ENCODE assay signal across 10 cellular contexts in genomic region chr20:31662372-31662854, GRCh38. TPM values are rescaled to one million over a fixed set of nuclear protein-coding genes. Genes with fewer than 3 reads are reported as not detected.
DNase-seq lines count a peak whose midpoint lies in the region; TF ChIP-seq lines count a peak whose summit lies in the region.
"Had no signal": no experiment of that assay in that cellular context is flagged by ENCODE, and none has a peak within 500 bp of the region (broad histone marks: within the 10 kb centered on the region; RNA-seq: fewer than 3 reads in every experiment).

No MANE protein-coding gene starts in this region.

- H3K79me1 ChIP-seq in mesenchymal stem cell (replicated peaks; ENCODE audit: low read length, poor library complexity, severe bottlenecking), result peaks cover 15% of the 10 kb centered on the region

- DNase-seq in activated naive CD4-positive, alpha-beta T cell treated with anti-CD3 and anti-CD28 coated beads, Interleukin-2, amount 10 ng/mL, durations not matched to agents 7 days and 5 days, result no peak
- DNase-seq in activated naive CD4-positive, alpha-beta T cell treated with Interleukin-2 at 50 U/mL for 16 hours, result no peak
- DNase-seq in adipocyte (ENCODE audit: low read depth) (no peak), mesenchymal stem cell (no peak), type B pancreatic cell (ENCODE audit: extremely low spot score, unreplicated experiment) (no peak), COR-L47 (lab: John Stamatoyannopoulos, UW) (no peak), AG08395 (ENCODE audit: low spot score) (no peak), lower leg skin (ENCODE audit: low spot score in 2 of 2) (no peak)
- DNase-seq: foreskin melanocyte had no signal

- H3K27me3 ChIP-seq in adipocyte (replicated peaks; ENCODE audit: control insufficient read depth, insufficient read depth, low read length), result no peaks in the 10 kb centered on the region
- H3K27me3 ChIP-seq in mesenchymal stem cell (ENCODE audit: control insufficient read depth in 1 of 2, insufficient read depth in 1 of 2, low read length in 2 of 2), result no peaks in the 10 kb centered on the region

- peak overlapping the region; percentile 1 to 82 for H3K18ac ChIP-seq in mesenchymal stem cell (ENCODE audit: low read depth in 1 of 2, low read length in 2 of 2)

- H3K27ac ChIP-seq in mesenchymal stem cell (ENCODE audit: low read length, poor library complexity, severe bottlenecking), result peak overlapping the region; percentile 19

- H2BK120ac ChIP-seq in mesenchymal stem cell (ENCODE audit: low read depth, low read length), result peak overlapping the region; percentile 52

- H3K4ac ChIP-seq in mesenchymal stem cell (ENCODE audit: low read depth in 1 of 2, low read length in 2 of 2), result peak overlapping the region; percentile 77 to 80

- no peaks in the 10 kb centered on the region for H3K27me3 Mint-ChIP-seq in activated naive CD4-positive, alpha-beta T cell treated with anti-CD3 and anti-CD28 coated beads, Interleukin-2, amount 10 ng/mL, durations not matched to agents 7 days and 5 days
- no peaks in the 10 kb centered on the region for H3K27me3 Mint-ChIP-seq in type B pancreatic cell

- no peak for TF ChIP-seq CTCF in type B pancreatic cell (conservative IDR thresholded peaks at IDR 0.05)
- no peak for TF ChIP-seq CTCF in lower leg skin (IDR thresholded peaks at IDR 0.05)

- H3K4me1 ChIP-seq in adipocyte (ENCODE audit: control insufficient read depth, insufficient read depth, low read length) (peaks cover 49% of the 10 kb centered on the region), mesenchymal stem cell (ENCODE audit: control insufficient read depth, insufficient read depth, low read depth, low read length) (peaks cover 43% of the 10 kb centered on the region)

- H3K14ac ChIP-seq in mesenchymal stem cell (ENCODE audit: low read length in 2 of 2), result peak overlapping the region in 1 of 2 experiments; percentile 41

- H3K4me3 ChIP-seq in adipocyte (ENCODE audit: low read length) (peak overlapping the region; percentile 61), mesenchymal stem cell (ENCODE audit: insufficient read depth in 1 of 2, low read depth in 1 of 2, low read length in 2 of 2) (peak overlapping the region in 1 of 2 experiments; percentile 72), lower leg skin (ENCODE audit: low read depth, poor library complexity, severe bottlenecking) (no peak overlapping the region)

- no peak overlapping the region for H3K4me2 ChIP-seq in mesenchymal stem cell (ENCODE audit: low read length, poor library complexity, severe bottlenecking)

- peak overlapping the region; percentile 70 for H4K91ac ChIP-seq in mesenchymal stem cell (ENCODE audit: low read length)

- 67% methylated on average over 6 of the region's 6 CpGs for WGBS in mesenchymal stem cell
- 61% methylated on average over 6 of the region's 6 CpGs for WGBS in lower leg skin, 2 donors

- H3K23ac ChIP-seq in mesenchymal stem cell (ENCODE audit: low read length in 2 of 2), result no peak overlapping the region

- H3K36me3 ChIP-seq in adipocyte (ENCODE audit: control insufficient read depth, insufficient read depth, low read length, severe bottlenecking) (peaks cover 31% of the 10 kb centered on the region), mesenchymal stem cell (ENCODE audit: control insufficient read depth in 1 of 2, insufficient read depth in 2 of 2, low read depth in 1 of 2, low read length in 2 of 2) (peaks cover 37 to 49% of the 10 kb centered on the region in 2 experiments)

- CTCF ChIA-PET in activated naive CD4-positive, alpha-beta T cell treated with anti-CD3 and anti-CD28 coated beads, Interleukin-2, amount 10 ng/mL, durations not matched to agents 7 days and 5 days (lab: Charles Lee), result interaction anchor here (0.6 to 7.5 kb wide), 16 partner anchors 8 to 100 kb away, joined by 3 to 348 read pairs (median 12); partner anchors contain the start of genes BCL2L1 and TPX2

- no peak overlapping the region for H2BK5ac ChIP-seq in mesenchymal stem cell (ENCODE audit: low read depth, low read length, poor library complexity, severe bottlenecking)

- peak overlapping the region; percentile 91 for H2BK15ac ChIP-seq in mesenchymal stem cell (ENCODE audit: low read depth, poor library complexity, severe bottlenecking)

- H4K8ac ChIP-seq in mesenchymal stem cell (ENCODE audit: low read length), result peak overlapping the region; percentile 25

- H3K9ac ChIP-seq in adipocyte (ENCODE audit: low read length), result peak overlapping the region; percentile 80
- H3K9ac ChIP-seq in mesenchymal stem cell (ENCODE audit: low read length), result peak overlapping the region; percentile 84

- no peaks in the 10 kb centered on the region for H3K9me3 Mint-ChIP-seq in activated naive CD4-positive, alpha-beta T cell treated with anti-CD3 and anti-CD28 coated beads, Interleukin-2, amount 10 ng/mL, durations not matched to agents 7 days and 5 days
- H3K9me3 Mint-ChIP-seq in type B pancreatic cell, result no peaks in the 10 kb centered on the region

- no peak for TF ChIP-seq POLR2A in lower leg skin (IDR thresholded peaks at IDR 0.05)

- H3K36me3 Mint-ChIP-seq in activated naive CD4-positive, alpha-beta T cell treated with anti-CD3 and anti-CD28 coated beads, Interleukin-2, amount 10 ng/mL, durations not matched to agents 7 days and 5 days, result peaks cover 27% of the 10 kb centered on the region
- peaks cover 8% of the 10 kb centered on the region for H3K36me3 Mint-ChIP-seq in type B pancreatic cell

- H3K4me3 Mint-ChIP-seq in activated naive CD4-positive, alpha-beta T cell treated with anti-CD3 and anti-CD28 coated beads, Interleukin-2, amount 10 ng/mL, durations not matched to agents 7 days and 5 days, result peak overlapping the region; percentile 73
- peak overlapping the region; percentile 82 for H3K4me3 Mint-ChIP-seq in type B pancreatic cell

- H3K9me3 ChIP-seq in adipocyte (ENCODE audit: control insufficient read depth, low read length), result no peaks in the 10 kb centered on the region
- H3K9me3 ChIP-seq in mesenchymal stem cell (ENCODE audit: control insufficient read depth, low read length), result no peaks in the 10 kb centered on the region

- H3K4me1 Mint-ChIP-seq in activated naive CD4-positive, alpha-beta T cell treated with anti-CD3 and anti-CD28 coated beads, Interleukin-2, amount 10 ng/mL, durations not matched to agents 7 days and 5 days, result peaks cover 63% of the 10 kb centered on the region
- H3K4me1 Mint-ChIP-seq in type B pancreatic cell (ENCODE audit: unreplicated experiment), result peaks cover 50% of the 10 kb centered on the region

- peak overlapping the region; percentile 62 to 75 for H2BK12ac ChIP-seq in mesenchymal stem cell (ENCODE audit: low read length in 2 of 2)

- H2AK5ac ChIP-seq in mesenchymal stem cell (ENCODE audit: low read length, severe bottlenecking), result peak overlapping the region; percentile 32

- no peak overlapping the region for H2AFZ ChIP-seq in mesenchymal stem cell (ENCODE audit: low read depth, low read length)

- peak overlapping the region; percentile 89 for H3K27ac Mint-ChIP-seq in activated naive CD4-positive, alpha-beta T cell treated with anti-CD3 and anti-CD28 coated beads, Interleukin-2, amount 10 ng/mL, durations not matched to agents 7 days and 5 days
- peak overlapping the region; percentile 83 for H3K27ac Mint-ChIP-seq in type B pancreatic cell

- intact Hi-C loops in lower leg skin (cut with DNase I; ENCODE audit: low total_unique reads), result loop anchor here (5.0 kb wide), 1 partner anchor 60 kb away; the partner anchor contains the start of gene BCL2L1

RNA-seq across cellular contexts. Expression of gene COX4I2, which starts 24.7 kb away (rescaled TPM):
- not detected for polyA plus RNA-seq in mesenchymal stem cell (2013, experiment 1 of 2)
- polyA plus RNA-seq in mesenchymal stem cell (2013, experiment 2 of 2), result not detected
- total RNA-seq in type B pancreatic cell (ENCODE audit: low replicate concordance) (not detected in 2 replicates), lower leg skin (10 to 100 TPM in 1 of 4 donors, 1 to 10 TPM in 2, under 1 TPM in 1; 0.67 to 19.0 (median 3.3) TPM)
- total RNA-seq: NCI-H460 had no signal

RNA-seq across cellular contexts. Expression of gene ID1, which starts 57.3 kb away (rescaled TPM):
- 260 TPM for polyA plus RNA-seq in mesenchymal stem cell (2013, experiment 1 of 2)
- polyA plus RNA-seq in mesenchymal stem cell (2013, experiment 2 of 2), result 254 TPM
- total RNA-seq in type B pancreatic cell (ENCODE audit: low replicate concordance) (472 and 516 TPM in 2 replicates), lower leg skin (100 to 1,000 TPM; 237 to 353 (median 301) TPM)
